1 cellular context compared by ENCODE assay signal in the genomic region with DNA sequence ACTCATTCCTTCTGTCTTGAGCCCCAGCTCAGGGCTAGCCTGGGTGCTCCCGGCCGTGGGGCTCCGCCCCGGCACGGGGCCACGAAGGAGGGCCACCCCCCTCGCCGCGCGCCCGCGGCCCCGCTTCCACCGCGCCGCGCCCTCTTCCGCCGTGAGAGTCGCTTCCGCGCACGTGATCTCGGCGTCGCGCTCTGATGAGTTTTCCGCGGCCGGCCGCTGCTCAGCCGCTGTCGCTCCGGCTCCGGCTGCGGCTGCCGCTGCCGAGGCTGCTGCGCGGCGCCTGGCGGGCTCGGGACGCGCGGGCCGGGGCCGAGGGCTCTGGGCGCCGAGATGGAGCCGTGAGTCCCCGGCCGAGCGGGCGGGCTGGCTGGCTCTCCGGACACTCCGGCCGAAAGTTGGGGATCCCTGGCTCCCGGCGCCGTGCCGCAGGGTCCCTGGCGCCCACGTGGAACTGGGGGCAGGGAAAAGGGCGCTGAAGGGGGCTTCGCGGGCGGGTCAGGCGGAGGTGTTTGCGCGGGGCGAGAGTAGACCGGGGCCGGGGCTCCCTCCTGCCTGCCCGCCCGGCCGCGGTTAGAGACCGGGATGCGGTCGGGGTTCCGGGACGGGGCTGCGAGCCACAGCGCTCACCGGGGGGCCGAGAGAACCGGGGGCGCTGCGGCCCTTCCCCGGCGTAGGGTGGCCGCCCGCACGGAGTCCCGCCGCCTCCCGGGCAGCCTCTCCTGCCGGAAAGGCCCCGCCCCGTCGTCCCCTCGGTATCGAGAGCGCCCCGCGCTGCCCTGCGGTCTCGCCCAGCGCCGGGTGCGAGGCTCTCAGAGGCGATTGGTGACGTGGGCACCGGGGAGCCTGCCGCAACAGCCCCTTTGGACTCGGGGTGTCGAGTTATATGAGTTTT.
TF ChIP-seq lines count a peak whose summit lies in the region.

A gene with protein sequence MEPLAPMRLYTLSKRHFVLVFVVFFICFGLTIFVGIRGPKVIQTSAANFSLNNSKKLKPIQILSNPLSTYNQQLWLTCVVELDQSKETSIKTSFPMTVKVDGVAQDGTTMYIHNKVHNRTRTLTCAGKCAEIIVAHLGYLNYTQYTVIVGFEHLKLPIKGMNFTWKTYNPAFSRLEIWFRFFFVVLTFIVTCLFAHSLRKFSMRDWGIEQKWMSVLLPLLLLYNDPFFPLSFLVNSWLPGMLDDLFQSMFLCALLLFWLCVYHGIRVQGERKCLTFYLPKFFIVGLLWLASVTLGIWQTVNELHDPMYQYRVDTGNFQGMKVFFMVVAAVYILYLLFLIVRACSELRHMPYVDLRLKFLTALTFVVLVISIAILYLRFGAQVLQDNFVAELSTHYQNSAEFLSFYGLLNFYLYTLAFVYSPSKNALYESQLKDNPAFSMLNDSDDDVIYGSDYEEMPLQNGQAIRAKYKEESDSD (plus strand): TSS at position 197 of the 892 bp plus-strand sequence. CDS start 134 bp downstream, at position 331.

TF ChIP-seq in HepG2, 621 proteins besides CTCF, POLR2A, EP300 and RAD21 (continued from another document):
- TF ChIP-seq, protein P1, sequence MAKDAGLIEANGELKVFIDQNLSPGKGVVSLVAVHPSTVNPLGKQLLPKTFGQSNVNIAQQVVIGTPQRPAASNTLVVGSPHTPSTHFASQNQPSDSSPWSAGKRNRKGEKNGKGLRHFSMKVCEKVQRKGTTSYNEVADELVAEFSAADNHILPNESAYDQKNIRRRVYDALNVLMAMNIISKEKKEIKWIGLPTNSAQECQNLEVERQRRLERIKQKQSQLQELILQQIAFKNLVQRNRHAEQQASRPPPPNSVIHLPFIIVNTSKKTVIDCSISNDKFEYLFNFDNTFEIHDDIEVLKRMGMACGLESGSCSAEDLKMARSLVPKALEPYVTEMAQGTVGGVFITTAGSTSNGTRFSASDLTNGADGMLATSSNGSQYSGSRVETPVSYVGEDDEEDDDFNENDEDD (CRISPR knock-in tag; IDR thresholded peaks at IDR 0.05; ENCODE audit: borderline replicate concordance) = peak; percentile 91
- TF ChIP-seq ZNF264 (CRISPR knock-in tag; IDR thresholded peaks at IDR 0.05) (no peak), MIER3 (CRISPR knock-in tag; IDR thresholded peaks at IDR 0.05; ENCODE audit: borderline replicate concordance) (peak; percentile 56; the same call in 1 of the 2 replicates), AGO1 (IDR thresholded peaks at IDR 0.05; ENCODE audit: low read depth, low read length, poor library complexity, severe bottlenecking) (no peak), U2AF1 (optimal IDR thresholded peaks at IDR 0.05; ENCODE audit: low read depth, low read length) (peak; percentile 88), ZNF24 (IDR thresholded peaks at IDR 0.05) (peak; percentile 88; the same call in 1 of the 2 replicates), HOXD1 (CRISPR knock-in tag; IDR thresholded peaks at IDR 0.05) (peak; percentile 82; the same call in 1 of the 2 replicates), DNMT1 (CRISPR knock-in tag; IDR thresholded peaks at IDR 0.05) (no peak; the same call in 1 of the 2 replicates)
- TF ChIP-seq, protein P2, sequence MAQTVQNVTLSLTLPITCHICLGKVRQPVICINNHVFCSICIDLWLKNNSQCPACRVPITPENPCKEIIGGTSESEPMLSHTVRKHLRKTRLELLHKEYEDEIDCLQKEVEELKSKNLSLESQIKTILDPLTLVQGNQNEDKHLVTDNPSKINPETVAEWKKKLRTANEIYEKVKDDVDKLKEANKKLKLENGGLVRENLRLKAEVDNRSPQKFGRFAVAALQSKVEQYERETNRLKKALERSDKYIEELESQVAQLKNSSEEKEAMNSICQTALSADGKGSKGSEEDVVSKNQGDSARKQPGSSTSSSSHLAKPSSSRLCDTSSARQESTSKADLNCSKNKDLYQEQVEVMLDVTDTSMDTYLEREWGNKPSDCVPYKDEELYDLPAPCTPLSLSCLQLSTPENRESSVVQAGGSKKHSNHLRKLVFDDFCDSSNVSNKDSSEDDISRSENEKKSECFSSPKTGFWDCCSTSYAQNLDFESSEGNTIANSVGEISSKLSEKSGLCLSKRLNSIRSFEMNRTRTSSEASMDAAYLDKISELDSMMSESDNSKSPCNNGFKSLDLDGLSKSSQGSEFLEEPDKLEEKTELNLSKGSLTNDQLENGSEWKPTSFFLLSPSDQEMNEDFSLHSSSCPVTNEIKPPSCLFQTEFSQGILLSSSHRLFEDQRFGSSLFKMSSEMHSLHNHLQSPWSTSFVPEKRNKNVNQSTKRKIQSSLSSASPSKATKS (CRISPR knock-in tag; IDR thresholded peaks at IDR 0.05) = no peak
- TF ChIP-seq, protein P3, sequence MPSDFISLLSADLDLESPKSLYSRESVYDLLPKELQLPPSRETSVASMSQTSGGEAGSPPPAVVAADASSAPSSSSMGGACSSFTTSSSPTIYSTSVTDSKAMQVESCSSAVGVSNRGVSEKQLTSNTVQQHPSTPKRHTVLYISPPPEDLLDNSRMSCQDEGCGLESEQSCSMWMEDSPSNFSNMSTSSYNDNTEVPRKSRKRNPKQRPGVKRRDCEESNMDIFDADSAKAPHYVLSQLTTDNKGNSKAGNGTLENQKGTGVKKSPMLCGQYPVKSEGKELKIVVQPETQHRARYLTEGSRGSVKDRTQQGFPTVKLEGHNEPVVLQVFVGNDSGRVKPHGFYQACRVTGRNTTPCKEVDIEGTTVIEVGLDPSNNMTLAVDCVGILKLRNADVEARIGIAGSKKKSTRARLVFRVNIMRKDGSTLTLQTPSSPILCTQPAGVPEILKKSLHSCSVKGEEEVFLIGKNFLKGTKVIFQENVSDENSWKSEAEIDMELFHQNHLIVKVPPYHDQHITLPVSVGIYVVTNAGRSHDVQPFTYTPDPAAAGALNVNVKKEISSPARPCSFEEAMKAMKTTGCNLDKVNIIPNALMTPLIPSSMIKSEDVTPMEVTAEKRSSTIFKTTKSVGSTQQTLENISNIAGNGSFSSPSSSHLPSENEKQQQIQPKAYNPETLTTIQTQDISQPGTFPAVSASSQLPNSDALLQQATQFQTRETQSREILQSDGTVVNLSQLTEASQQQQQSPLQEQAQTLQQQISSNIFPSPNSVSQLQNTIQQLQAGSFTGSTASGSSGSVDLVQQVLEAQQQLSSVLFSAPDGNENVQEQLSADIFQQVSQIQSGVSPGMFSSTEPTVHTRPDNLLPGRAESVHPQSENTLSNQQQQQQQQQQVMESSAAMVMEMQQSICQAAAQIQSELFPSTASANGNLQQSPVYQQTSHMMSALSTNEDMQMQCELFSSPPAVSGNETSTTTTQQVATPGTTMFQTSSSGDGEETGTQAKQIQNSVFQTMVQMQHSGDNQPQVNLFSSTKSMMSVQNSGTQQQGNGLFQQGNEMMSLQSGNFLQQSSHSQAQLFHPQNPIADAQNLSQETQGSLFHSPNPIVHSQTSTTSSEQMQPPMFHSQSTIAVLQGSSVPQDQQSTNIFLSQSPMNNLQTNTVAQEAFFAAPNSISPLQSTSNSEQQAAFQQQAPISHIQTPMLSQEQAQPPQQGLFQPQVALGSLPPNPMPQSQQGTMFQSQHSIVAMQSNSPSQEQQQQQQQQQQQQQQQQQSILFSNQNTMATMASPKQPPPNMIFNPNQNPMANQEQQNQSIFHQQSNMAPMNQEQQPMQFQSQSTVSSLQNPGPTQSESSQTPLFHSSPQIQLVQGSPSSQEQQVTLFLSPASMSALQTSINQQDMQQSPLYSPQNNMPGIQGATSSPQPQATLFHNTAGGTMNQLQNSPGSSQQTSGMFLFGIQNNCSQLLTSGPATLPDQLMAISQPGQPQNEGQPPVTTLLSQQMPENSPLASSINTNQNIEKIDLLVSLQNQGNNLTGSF (CRISPR knock-in tag; IDR thresholded peaks at IDR 0.05) = 0 out of 2 replicates have a peak, but pooled peaks have one; percentile 28
